In the genomic region with DNA sequence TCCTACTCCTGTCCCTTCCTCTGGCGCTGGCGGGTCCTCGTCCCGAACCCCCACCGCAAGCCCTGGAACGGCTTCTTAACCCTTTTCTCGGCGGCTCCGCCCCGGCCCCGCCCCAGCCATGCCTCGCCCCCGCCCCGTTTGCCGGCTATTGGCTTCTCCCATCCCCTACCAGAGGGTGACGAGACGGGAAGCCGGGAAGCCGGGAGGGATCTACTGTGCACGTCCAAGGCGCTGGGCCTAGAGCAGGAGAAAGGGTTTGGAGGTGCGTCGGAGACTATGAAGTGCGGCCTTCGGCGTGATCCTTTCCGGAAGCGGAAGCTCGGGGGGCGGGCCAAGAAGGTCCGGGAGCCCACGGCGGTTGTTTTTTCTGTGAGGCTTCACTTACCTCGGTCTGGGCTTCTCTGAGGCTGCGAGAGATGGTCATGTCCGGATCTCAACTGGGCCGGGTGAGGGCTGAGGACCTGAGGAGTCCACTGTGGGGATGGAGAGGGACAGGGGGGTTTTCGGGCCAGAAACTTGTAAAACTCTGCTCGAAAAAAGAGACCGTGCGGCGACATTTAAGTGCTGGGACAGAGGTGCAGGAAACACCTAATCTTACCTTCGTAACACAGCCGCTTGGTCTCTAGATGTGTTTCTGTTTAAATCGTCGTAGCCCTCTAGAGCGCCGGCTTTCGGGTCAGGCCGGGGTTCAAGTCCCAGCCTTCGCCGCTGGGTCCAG, we compare ENCODE assay signal across 8 cellular contexts. TPM values are rescaled to one million over a fixed set of nuclear protein-coding genes. Genes with fewer than 3 reads are reported as not detected.
DNase-seq lines count a peak whose midpoint lies in the region; ATAC-seq and TF ChIP-seq lines count a peak whose summit lies in the region.

No MANE protein-coding gene starts in this region.

- TF ChIP-seq CTCF in BE2C (IDR thresholded peaks at IDR 0.05; ENCODE audit: low read depth, low read length) (no peak), SK-N-SH (IDR thresholded peaks at IDR 0.05) (no peak), transverse colon (IDR thresholded peaks at IDR 0.05) (no peak)

- CTCF ChIA-PET in SK-N-SH (lab: Yijun Ruan, JAX): interaction anchor here (0.6 kb wide), 1 partner anchor 249 kb away, joined by 3 read pairs; no protein-coding TSS in a partner anchor

- no peaks in the 10 kb centered on the region for H3K79me2 ChIP-seq in SK-N-SH (ENCODE audit: insufficient read depth)
- H3K79me2 ChIP-seq in trophoblast cell (ENCODE audit: control insufficient read depth, insufficient read depth, low read length, poor library complexity): no peaks in the 10 kb centered on the region

- peak overlapping the region; percentile 92 for H3K27ac Mint-ChIP-seq in activated naive CD8-positive, alpha-beta T cell treated with anti-CD3 and anti-CD28 coated beads, Interleukin-2, amount 10 ng/mL, durations not matched to agents 7 days and 5 days

- no peak overlapping the region for H3K23ac ChIP-seq in trophoblast cell (ENCODE audit: low read length)

- no peaks in the 10 kb centered on the region for H3K9me3 ChIP-seq in BE2C
- no peaks in the 10 kb centered on the region for H3K9me3 ChIP-seq in SK-N-SH
- no peaks in the 10 kb centered on the region for H3K9me3 ChIP-seq in trophoblast cell (ENCODE audit: insufficient read depth, low read depth, low read length)
- no peaks in the 10 kb centered on the region for H3K9me3 ChIP-seq in transverse colon

- POLR2A ChIA-PET in SK-N-SH (lab: Yijun Ruan, JAX): no interaction called here
- POLR2A ChIA-PET in activated naive CD8-positive, alpha-beta T cell treated with anti-CD3 and anti-CD28 coated beads, Interleukin-2, amount 10 ng/mL, durations not matched to agents 7 days and 5 days (lab: Charles Lee): interaction anchor here (1.1 to 1.8 kb wide), 2 partner anchors 91 to 94 kb away, joined by 4 to 8 read pairs; a partner anchor contains a TSS

- H2AFZ ChIP-seq in SK-N-SH (ENCODE audit: low read depth) (peak overlapping the region; percentile 95), trophoblast cell (ENCODE audit: insufficient read depth, low read length, poor library complexity) (peak overlapping the region; percentile 43)

- H3K4me3 ChIP-seq in BE2C (ENCODE audit: low read depth, low read length) (peak overlapping the region; percentile 87), SK-N-SH (ENCODE audit: low read depth in 2 of 2, low read length in 1 of 2) (peak overlapping the region; percentile 83 to 86), trophoblast cell (ENCODE audit: low read depth, low read length) (peak overlapping the region; percentile 73), transverse colon (peak overlapping the region; percentile 53 to 73 (median 62))
- peak overlapping the region; percentile 59 for H3K4me3 ChIP-seq in Jurkat, Clone E6-1 (ENCODE audit: low read length)

- no peaks in the 10 kb centered on the region for H4K20me1 ChIP-seq in SK-N-SH (ENCODE audit: insufficient read depth)

- H3K27me3 Mint-ChIP-seq in activated naive CD8-positive, alpha-beta T cell treated with anti-CD3 and anti-CD28 coated beads, Interleukin-2, amount 10 ng/mL, durations not matched to agents 7 days and 5 days: no peaks in the 10 kb centered on the region

- intact Hi-C loops in Right ventricle myocardium superior (cut with DNase I): no loop called here
- intact Hi-C loops in transverse colon (cut with DNase I; ENCODE audit: low total_unique reads): loop anchor here (10.0 kb wide), 1 partner anchor 94 kb away; a partner anchor contains a TSS

- H3K4me2 ChIP-seq in SK-N-SH: peak overlapping the region; percentile 86
- peak overlapping the region; percentile 59 for H3K4me2 ChIP-seq in trophoblast cell (ENCODE audit: low read length)

- H4K8ac ChIP-seq in trophoblast cell (ENCODE audit: low read depth, low read length): peak overlapping the region; percentile 63

- H2AK5ac ChIP-seq in trophoblast cell (ENCODE audit: low read length): no peak overlapping the region

- peak; percentile 68 for TF ChIP-seq POLR2A in transverse colon (IDR thresholded peaks at IDR 0.05)

- in situ Hi-C loops in transverse colon (cut with MboI; ENCODE audit: low pct_ligation_motif_present in 1 of 4, low pct_unique_long_range_greater_than_20kb in 1 of 4, low sequenced_read_pairs in 3 of 4): no loop called here

- H3K4ac ChIP-seq in trophoblast cell (ENCODE audit: low read depth, low read length): no peak overlapping the region

- H3K4me1 ChIP-seq in BE2C: no peaks in the 10 kb centered on the region
- H3K4me1 ChIP-seq in SK-N-SH (ENCODE audit: control insufficient read depth in 1 of 2, insufficient read depth in 2 of 2, low read depth in 1 of 2, low read length in 1 of 2): no peaks in the 10 kb centered on the region; a peak in 1 of 4 replicates
- H3K4me1 ChIP-seq in trophoblast cell (ENCODE audit: control insufficient read depth in 1 of 2, insufficient read depth in 2 of 2, low read length in 2 of 2): no peaks in the 10 kb centered on the region
- peaks cover 0 to 12% (median 6%) of the 10 kb centered on the region in 4 donors for H3K4me1 ChIP-seq in transverse colon

- H3K79me1 ChIP-seq in trophoblast cell (ENCODE audit: low read length): no peaks in the 10 kb centered on the region

- H2BK5ac ChIP-seq in trophoblast cell (ENCODE audit: low read depth, low read length, poor library complexity): no peak overlapping the region

- peaks cover 2% of the 10 kb centered on the region for H3K36me3 Mint-ChIP-seq in activated naive CD8-positive, alpha-beta T cell treated with anti-CD3 and anti-CD28 coated beads, Interleukin-2, amount 10 ng/mL, durations not matched to agents 7 days and 5 days

- no peak overlapping the region for H3K18ac ChIP-seq in trophoblast cell (ENCODE audit: low read length)

- TF ChIP-seq RAD21 in SK-N-SH (IDR thresholded peaks at IDR 0.05; ENCODE audit: low read length): no peak

- no peaks in the 10 kb centered on the region for H3K9me3 Mint-ChIP-seq in activated naive CD8-positive, alpha-beta T cell treated with anti-CD3 and anti-CD28 coated beads, Interleukin-2, amount 10 ng/mL, durations not matched to agents 7 days and 5 days

- peak overlapping the region; percentile 89 for H3K4me3 Mint-ChIP-seq in activated naive CD8-positive, alpha-beta T cell treated with anti-CD3 and anti-CD28 coated beads, Interleukin-2, amount 10 ng/mL, durations not matched to agents 7 days and 5 days

- TF ChIP-seq EP300 in SK-N-SH (IDR thresholded peaks at IDR 0.05; ENCODE audit: borderline replicate concordance in 1 of 2, low read depth in 1 of 2, low read length in 1 of 2): no peak
- TF ChIP-seq EP300 in transverse colon (IDR thresholded peaks at IDR 0.05; ENCODE audit: low read depth): no peak

- H2BK120ac ChIP-seq in trophoblast cell (ENCODE audit: insufficient read depth, low read length, poor library complexity): peak overlapping the region; percentile 34

- DNase-seq in BE2C (peak; percentile 95), SK-N-SH (peak; percentile 91), Right ventricle myocardium superior (peak; percentile 93), trophoblast cell (peak; percentile 75 to 95), transverse colon (peak; percentile 84)
- peak; percentile 32 for DNase-seq in Jurkat, Clone E6-1 (ENCODE audit: low read depth, low spot score)
- DNase-seq in activated naive CD8-positive, alpha-beta T cell treated with anti-CD3 and anti-CD28 coated beads, Interleukin-2, amount 10 ng/mL, durations not matched to agents 7 days and 5 days: peak; percentile 81

- 1% methylated on average over 35 of the region's 52 CpGs for whole genome bisulfite sequencing in SK-N-SH (ENCODE audit: low lambda C conversion rate)
- no CpG with 5 or more reads among the region's 52 CpGs for WGBS in trophoblast cell (ENCODE audit: extremely low coverage, insufficient coverage, insufficient read length)
- WGBS in transverse colon (ENCODE audit: low coverage in 1 of 2), 2 donors: 3 to 51% methylated on average over 20 to 46 of the region's 52 CpGs

- no peak overlapping the region for H4K91ac ChIP-seq in trophoblast cell (ENCODE audit: low read depth, low read length)

- H3K14ac ChIP-seq in trophoblast cell (ENCODE audit: low read length): no peak overlapping the region

- H3K4me1 Mint-ChIP-seq in activated naive CD8-positive, alpha-beta T cell treated with anti-CD3 and anti-CD28 coated beads, Interleukin-2, amount 10 ng/mL, durations not matched to agents 7 days and 5 days: peaks cover 4% of the 10 kb centered on the region

- H3K36me3 ChIP-seq in BE2C (no peaks in the 10 kb centered on the region), SK-N-SH (replicated peaks in 1 of 2; ENCODE audit: control insufficient read depth in 1 of 2, insufficient read depth in 2 of 2, low read length in 1 of 2) (no peaks in the 10 kb centered on the region), trophoblast cell (ENCODE audit: control insufficient read depth in 1 of 2, insufficient read depth in 2 of 2, low read length in 2 of 2) (no peaks in the 10 kb centered on the region), transverse colon (no peaks in the 10 kb centered on the region)

- H3K27ac ChIP-seq in SK-N-SH (ENCODE audit: low read depth in 2 of 2, low read length in 1 of 2) (peak overlapping the region; percentile 77 to 90), trophoblast cell (ENCODE audit: low read depth, low read length) (no peak overlapping the region), transverse colon (peak overlapping the region; percentile 78 to 88 (median 83))

- H3K9ac ChIP-seq in SK-N-SH (peak overlapping the region; percentile 83), trophoblast cell (ENCODE audit: low read length) (peak overlapping the region; percentile 73)

- H3K27me3 ChIP-seq in BE2C: peaks cover 4% of the 10 kb centered on the region; the same call in 1 of the 2 replicates
- no peaks in the 10 kb centered on the region for H3K27me3 ChIP-seq in SK-N-SH (ENCODE audit: insufficient read depth)
- H3K27me3 ChIP-seq in trophoblast cell (ENCODE audit: insufficient read depth, low read length): no peaks in the 10 kb centered on the region
- no peaks in the 10 kb centered on the region for H3K27me3 ChIP-seq in transverse colon

- H4K12ac ChIP-seq in trophoblast cell (ENCODE audit: low read depth, low read length): no peak overlapping the region

- H3K9me2 ChIP-seq in SK-N-SH: no peaks in the 10 kb centered on the region

- ATAC-seq in GM21381 (IDR thresholded peaks at IDR 0.05; ENCODE audit: unreplicated experiment): peak; percentile 77
- peak; percentile 94 for ATAC-seq in activated naive CD8-positive, alpha-beta T cell treated with anti-CD3 and anti-CD28 coated beads, Interleukin-2, amount 10 ng/mL, durations not matched to agents 7 days and 5 days (ENCODE audit: low read depth)
- ATAC-seq in Right ventricle myocardium superior (ENCODE audit: poor library complexity): peak; percentile 99

- H2BK12ac ChIP-seq in trophoblast cell (ENCODE audit: low read length): no peak overlapping the region

- H3F3A ChIP-seq in SK-N-SH (replicated peaks; ENCODE audit: insufficient read depth): peaks cover 7% of the 10 kb centered on the region

RNA-seq across cellular contexts. Expression of a gene that starts 21.4 kb away (rescaled TPM):
- polyA plus RNA-seq in BE2C (2012; ENCODE audit: insufficient read depth, insufficient read length, low read depth): not detected
- 5.8 TPM for polyA plus RNA-seq in Jurkat, Clone E6-1 (2012; ENCODE audit: insufficient read depth, insufficient read length)
- polyA plus RNA-seq in SK-N-SH (2012; rRNA removed): not detected in 2 replicates
- polyA plus RNA-seq in SK-N-SH (2012; cell fraction: cytosol; rRNA removed): not detected in 2 replicates
- not detected in 2 replicates for polyA plus RNA-seq in SK-N-SH (2012; cell fraction: nucleus; rRNA removed)
- total RNA-seq in activated naive CD8-positive, alpha-beta T cell treated with anti-CD3 and anti-CD28 coated beads, Interleukin-2, amount 10 ng/mL, durations not matched to agents 7 days and 5 days: not detected
- total RNA-seq in Right ventricle myocardium superior (4.6 TPM), transverse colon (not detected)
- polyA plus RNA-seq in trophoblast cell (2013): not detected in 2 replicates

Comparison
In these comparisons a context has a peak if more than half of its experiments do, and no peak if none do; other contexts are left out.
1. DNase-seq: peak in every context shown above with its lines; median percentile 95 in BE2C; 93 in Right ventricle myocardium superior; 91 in SK-N-SH; 85 in trophoblast cell; 84 in transverse colon; 81 in activated naive CD8-positive, alpha-beta T cell treated with anti-CD3 and anti-CD28 coated beads, Interleukin-2, amount 10 ng/mL, durations not matched to agents 7 days and 5 days; 32 in Jurkat, Clone E6-1.